ENCODE assay signal across 15 cellular contexts in genomic region chr11:8532475-8532874, GRCh38.
A peak's percentile ranks its signal among the peaks of the same experiment; 100 is the strongest.
DNase-seq lines count a peak whose midpoint lies in the region; ATAC-seq and TF ChIP-seq lines count a peak whose summit lies in the region.
"Had no signal": no experiment of that assay in that cellular context is flagged by ENCODE, and none has a peak within 500 bp of the region (broad histone marks: within the 10 kb centered on the region; RNA-seq: fewer than 3 reads in every experiment).

No MANE protein-coding gene starts in this region.

- H3K4me1 Mint-ChIP-seq in glutamatergic neuron (ENCODE audit: low read depth, unreplicated experiment) = peaks cover 40% of the 10 kb centered on the region
- H3K4me1 Mint-ChIP-seq: activated naive CD8-positive, alpha-beta T cell treated with anti-CD3 and anti-CD28 coated beads, Interleukin-2, amount 10 ng/mL, durations not matched to agents 7 days and 5 days; CD8-positive, alpha-beta memory T cell; immature natural killer cell had no signal

- H3K4me3 Mint-ChIP-seq in glutamatergic neuron (ENCODE audit: unreplicated experiment) = no peak overlapping the region
- H3K4me3 Mint-ChIP-seq: activated naive CD8-positive, alpha-beta T cell treated with anti-CD3 and anti-CD28 coated beads, Interleukin-2, amount 10 ng/mL, durations not matched to agents 7 days and 5 days; CD8-positive, alpha-beta memory T cell; immature natural killer cell had no signal

- H3K27ac Mint-ChIP-seq in glutamatergic neuron (ENCODE audit: unreplicated experiment) = peak overlapping the region; percentile 98
- H3K27ac Mint-ChIP-seq: activated naive CD8-positive, alpha-beta T cell treated with anti-CD3 and anti-CD28 coated beads, Interleukin-2, amount 10 ng/mL, durations not matched to agents 7 days and 5 days; CD8-positive, alpha-beta memory T cell; immature natural killer cell had no signal

- no peak for TF ChIP-seq EP300 in esophagus muscularis mucosa (IDR thresholded peaks at IDR 0.05)

- intact Hi-C loops in esophagus muscularis mucosa (cut with DNase I) = no loop called here

- WGBS in esophagus muscularis mucosa = 85% methylated on average over 2 of the region's 2 CpGs

- no peaks in the 10 kb centered on the region for H3K4me1 ChIP-seq in effector memory CD4-positive, alpha-beta T cell (ENCODE audit: control insufficient read depth, insufficient read depth, low read length, poor library complexity, severe bottlenecking)
- peaks cover 0 to 5% (median 2%) of the 10 kb centered on the region in 4 donors for H3K4me1 ChIP-seq in esophagus muscularis mucosa
- H3K4me1 ChIP-seq: right atrium auricular region had no signal

- H3K36me3 Mint-ChIP-seq in glutamatergic neuron (ENCODE audit: unreplicated experiment) = no peaks in the 10 kb centered on the region
- H3K36me3 Mint-ChIP-seq: activated naive CD8-positive, alpha-beta T cell treated with anti-CD3 and anti-CD28 coated beads, Interleukin-2, amount 10 ng/mL, durations not matched to agents 7 days and 5 days; immature natural killer cell had no signal

- ATAC-seq in GM18868 (IDR thresholded peaks at IDR 0.05; ENCODE audit: unreplicated experiment) = peak; percentile 73
- ATAC-seq in GM21529 (IDR thresholded peaks at IDR 0.05; ENCODE audit: unreplicated experiment) = peak; percentile 56
- peak; percentile 55 for ATAC-seq in HG03097 (IDR thresholded peaks at IDR 0.05; ENCODE audit: low FRiP score, unreplicated experiment)

- TF ChIP-seq CTCF in glutamatergic neuron (IDR thresholded peaks at IDR 0.05; ENCODE audit: partially characterized antibody, unreplicated experiment) = no peak
- no peak for TF ChIP-seq CTCF in esophagus muscularis mucosa (IDR thresholded peaks at IDR 0.05)

- H3K4me3 ChIP-seq in effector memory CD4-positive, alpha-beta T cell (ENCODE audit: insufficient read depth, low read depth, low read length, poor library complexity, severe bottlenecking) = no peak overlapping the region
- H3K4me3 ChIP-seq in esophagus muscularis mucosa = no peak overlapping the region
- no peak overlapping the region for H3K4me3 ChIP-seq in MG63
- H3K4me3 ChIP-seq: coronary artery, right atrium auricular region had no signal

- no peak for TF ChIP-seq POLR2A in esophagus muscularis mucosa (IDR thresholded peaks at IDR 0.05; ENCODE audit: low read depth)

- peaks cover 7% of the 10 kb centered on the region for H3K27me3 Mint-ChIP-seq in glutamatergic neuron (ENCODE audit: unreplicated experiment)
- H3K27me3 Mint-ChIP-seq: CD8-positive, alpha-beta memory T cell had no signal

- no peak overlapping the region for H3K27ac ChIP-seq in effector memory CD4-positive, alpha-beta T cell (ENCODE audit: insufficient read depth, low read length, poor library complexity, severe bottlenecking)
- no peak overlapping the region for H3K27ac ChIP-seq in esophagus muscularis mucosa (replicated peaks in 1 of 4)
- H3K27ac ChIP-seq: coronary artery, right atrium auricular region, RWPE1 had no signal

- no peak for DNase-seq in glutamatergic neuron
- no peak for DNase-seq in effector memory CD4-positive, alpha-beta T cell
- DNase-seq in NCI-H2029 treated with DMSO at 0.1 percent for 48 hours (lab: John Stamatoyannopoulos, UW) = no peak
- no peak for DNase-seq in esophagus muscularis mucosa (ENCODE audit: extremely low spot score)
- DNase-seq in MG63 = no peak
- DNase-seq: activated naive CD8-positive, alpha-beta T cell treated with anti-CD3 and anti-CD28 coated beads, Interleukin-2, amount 10 ng/mL, durations not matched to agents 7 days and 5 days; CD8-positive, alpha-beta memory T cell; immature natural killer cell; KBM-7 had no signal

- no peaks in the 10 kb centered on the region for H3K9me3 ChIP-seq in effector memory CD4-positive, alpha-beta T cell (ENCODE audit: control insufficient read depth, low read length)
- H3K9me3 ChIP-seq in esophagus muscularis mucosa (no peaks in the 10 kb centered on the region), MG63 (no peaks in the 10 kb centered on the region)
- H3K9me3 ChIP-seq: right atrium auricular region had no signal

- H3K27me3 ChIP-seq in effector memory CD4-positive, alpha-beta T cell (replicated peaks; ENCODE audit: control insufficient read depth, insufficient read depth, low read length, poor library complexity, severe bottlenecking) = no peaks in the 10 kb centered on the region
- H3K27me3 ChIP-seq in esophagus muscularis mucosa (no peaks in the 10 kb centered on the region), MG63 (no peaks in the 10 kb centered on the region; the same call in 1 of the 2 replicates)
- H3K27me3 ChIP-seq: right atrium auricular region had no signal

- peaks cover 13% of the 10 kb centered on the region for H3K9me3 Mint-ChIP-seq in glutamatergic neuron (ENCODE audit: unreplicated experiment)
- H3K9me3 Mint-ChIP-seq: activated naive CD8-positive, alpha-beta T cell treated with anti-CD3 and anti-CD28 coated beads, Interleukin-2, amount 10 ng/mL, durations not matched to agents 7 days and 5 days had no signal

- H3K36me3 ChIP-seq in effector memory CD4-positive, alpha-beta T cell (ENCODE audit: control insufficient read depth, insufficient read depth, low read length) = no peaks in the 10 kb centered on the region
- H3K36me3 ChIP-seq in esophagus muscularis mucosa (no peaks in the 10 kb centered on the region), MG63 (no peaks in the 10 kb centered on the region)
- H3K36me3 ChIP-seq: right atrium auricular region had no signal
